ENCODE assay signal across 19 cellular contexts in the genomic region with DNA sequence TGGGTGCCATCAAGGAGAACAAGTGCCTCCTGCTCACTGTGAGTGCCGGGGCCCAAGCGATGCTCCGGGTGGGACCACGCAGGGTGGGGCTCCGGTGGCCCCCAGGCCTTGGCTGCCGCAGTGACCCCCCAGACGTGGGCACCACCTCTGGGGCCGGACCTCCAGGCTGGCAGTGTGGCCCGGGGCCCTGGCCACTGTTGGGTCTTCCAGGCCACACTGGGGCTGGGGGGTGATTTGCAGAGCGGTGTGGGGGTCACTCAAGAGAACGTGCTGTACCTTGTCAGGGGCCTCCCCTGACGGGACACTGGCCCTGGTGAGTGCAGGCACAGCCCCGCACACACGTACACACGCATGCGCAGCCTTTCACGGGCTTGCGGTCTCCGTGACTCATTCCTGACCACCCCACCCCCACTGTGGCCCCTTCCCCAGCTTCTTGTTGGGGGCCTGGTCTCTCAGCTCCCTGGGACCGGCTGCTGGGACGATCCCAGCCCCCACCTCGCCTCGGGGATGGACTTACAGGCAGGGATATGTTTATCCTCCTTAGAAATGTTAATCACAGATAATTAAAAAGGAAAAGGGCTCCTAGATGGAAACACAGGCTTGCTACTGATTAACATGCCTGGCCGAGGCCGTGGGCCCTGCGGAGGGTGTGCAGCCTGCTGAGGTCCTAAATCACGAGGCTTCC. TPM values are rescaled to one million over a fixed set of nuclear protein-coding genes. Genes with fewer than 3 reads are reported as not detected.
A peak's percentile ranks its signal among the peaks of the same experiment; 100 is the strongest.
DNase-seq lines count a peak whose midpoint lies in the region; ATAC-seq, FAIRE-seq and TF ChIP-seq lines count a peak whose summit lies in the region.
"Had no signal": no experiment of that assay in that cellular context is flagged by ENCODE, and none has a peak within 500 bp of the region (broad histone marks: within the 10 kb centered on the region; RNA-seq: fewer than 3 reads in every experiment).

No MANE protein-coding gene starts in this region.

- no peak overlapping the region for H3K4ac ChIP-seq in trophoblast cell (ENCODE audit: low read depth, low read length)

- H3K27ac ChIP-seq in RWPE1 = peak overlapping the region; percentile 74
- H3K27ac ChIP-seq in trophoblast cell (ENCODE audit: low read depth, low read length) = no peak overlapping the region
- H3K27ac ChIP-seq in esophagus squamous epithelium = no peak overlapping the region
- H3K27ac ChIP-seq: neutrophil had no signal

- no peaks in the 10 kb centered on the region for H3K79me1 ChIP-seq in trophoblast cell (ENCODE audit: low read length)

- no peak overlapping the region for H2AFZ ChIP-seq in trophoblast cell (ENCODE audit: insufficient read depth, low read length, poor library complexity)

- POLR2A ChIA-PET in RWPE1 (lab: Yijun Ruan, JAX; ENCODE audit: low non-redundant PET) = no interaction called here

- DNase-seq in RWPE1 (ENCODE audit: low spot score) (no peak), trophoblast cell (no peak), esophagus squamous epithelium (lab: John Stamatoyannopoulos, UW) (no peak), MV-4-11 (lab: John Stamatoyannopoulos, UW) (no peak)
- DNase-seq: activated CD4-positive, alpha-beta memory T cell treated with anti-CD3 and anti-CD28 coated beads for 36 hours; activated naive CD4-positive, alpha-beta T cell treated with anti-CD3 and anti-CD28 coated beads, Interleukin-2, amount 10 ng/mL, durations not matched to agents 7 days and 5 days; activated T-cell treated with anti-CD3 and anti-CD28 coated beads, Interleukin-2, amount 50 U/mL, for 24 hours; CD4-positive, alpha-beta memory T cell; DMS79; effector memory CD8-positive, alpha-beta T cell; NCI-H1417; SIG-M5; stimulated activated CD4-positive, alpha-beta T cell treated with anti-CD3 and anti-CD28 coated beads, Interleukin-15, amount 100 ng/mL, for 24 hours had no signal

- H3K4me1 ChIP-seq in iPS-15b (ENCODE audit: control insufficient read depth, insufficient read depth, low read length) (no peaks in the 10 kb centered on the region), trophoblast cell (ENCODE audit: control insufficient read depth in 1 of 2, insufficient read depth in 2 of 2, low read length in 2 of 2) (no peaks in the 10 kb centered on the region), esophagus squamous epithelium (peaks cover 11 to 38% (median 11%) of the 10 kb centered on the region in 3 donors)

- H3K14ac ChIP-seq in trophoblast cell (ENCODE audit: low read length) = no peak overlapping the region

- ATAC-seq in GM18868 (IDR thresholded peaks at IDR 0.05; ENCODE audit: unreplicated experiment) = no peak
- ATAC-seq in activated CD4-positive, CD25-positive, alpha-beta regulatory T cell treated with anti-CD3 and anti-CD28 coated beads, Interleukin-2, amount 50 U/mL, for 24 hours = no peak
- ATAC-seq: effector memory CD8-positive, alpha-beta T cell had no signal

- TF ChIP-seq POLR2A in esophagus squamous epithelium (IDR thresholded peaks at IDR 0.05) = no peak

- no peak overlapping the region for H2BK120ac ChIP-seq in trophoblast cell (ENCODE audit: insufficient read depth, low read length, poor library complexity)

- no peak overlapping the region for H3K18ac ChIP-seq in trophoblast cell (ENCODE audit: low read length)

- TF ChIP-seq CTCF in RWPE1 (conservative IDR thresholded peaks at IDR 0.05; ENCODE audit: low read depth) (no peak), esophagus squamous epithelium (IDR thresholded peaks at IDR 0.05) (no peak)

- CTCF ChIA-PET in RWPE1 (lab: Yijun Ruan, JAX) = no interaction called here

- peak overlapping the region; percentile 5 for H3K9ac ChIP-seq in iPS-15b (ENCODE audit: low read depth, low read length)
- no peak overlapping the region for H3K9ac ChIP-seq in trophoblast cell (ENCODE audit: low read length)

- no peak overlapping the region for H2AK5ac ChIP-seq in trophoblast cell (ENCODE audit: low read length)

- H3K4me2 ChIP-seq in trophoblast cell (ENCODE audit: low read length) = no peak overlapping the region

- no peaks in the 10 kb centered on the region for H3K27me3 ChIP-seq in iPS-15b (ENCODE audit: control insufficient read depth, insufficient read depth, low read length)
- H3K27me3 ChIP-seq in trophoblast cell (ENCODE audit: insufficient read depth, low read length) = no peaks in the 10 kb centered on the region
- no peaks in the 10 kb centered on the region for H3K27me3 ChIP-seq in esophagus squamous epithelium
- H3K27me3 ChIP-seq: neutrophil, right atrium auricular region had no signal

- H3K23ac ChIP-seq in trophoblast cell (ENCODE audit: low read length) = no peak overlapping the region

- H3K36me3 ChIP-seq in iPS-15b (ENCODE audit: control insufficient read depth, insufficient read depth, low read length) (peaks cover 29% of the 10 kb centered on the region), trophoblast cell (ENCODE audit: control insufficient read depth in 1 of 2, insufficient read depth in 2 of 2, low read length in 2 of 2) (peaks cover 5 to 7% of the 10 kb centered on the region in 2 experiments), esophagus squamous epithelium (peaks cover 0 to 53% (median 7%) of the 10 kb centered on the region in 3 donors)
- H3K36me3 ChIP-seq: neutrophil had no signal

- H3K9me3 ChIP-seq in iPS-15b (ENCODE audit: control insufficient read depth, insufficient read depth, low read length) (no peaks in the 10 kb centered on the region), trophoblast cell (ENCODE audit: insufficient read depth, low read depth, low read length) (peaks cover 1% of the 10 kb centered on the region), esophagus squamous epithelium (no peaks in the 10 kb centered on the region)
- H3K9me3 ChIP-seq: neutrophil, right atrium auricular region had no signal

- intact Hi-C loops in esophagus squamous epithelium (cut with DNase I) = no loop called here

- H4K12ac ChIP-seq in trophoblast cell (ENCODE audit: low read depth, low read length) = peak overlapping the region; percentile 7

- H2BK5ac ChIP-seq in trophoblast cell (ENCODE audit: low read depth, low read length, poor library complexity) = no peak overlapping the region

- peak; percentile 52 for FAIRE-seq in G401.6 (lab: Jason Lieb, UNC)

- H3K79me2 ChIP-seq in trophoblast cell (ENCODE audit: control insufficient read depth, insufficient read depth, low read length, poor library complexity) = no peaks in the 10 kb centered on the region

- H4K91ac ChIP-seq in trophoblast cell (ENCODE audit: low read depth, low read length) = no peak overlapping the region

- H3K4me3 ChIP-seq in iPS-15b (ENCODE audit: low read depth, low read length) (peak overlapping the region; percentile 32), trophoblast cell (ENCODE audit: low read depth, low read length) (no peak overlapping the region), esophagus squamous epithelium (no peak overlapping the region)
- H3K4me3 ChIP-seq: right atrium auricular region had no signal

- no peak overlapping the region for H2BK12ac ChIP-seq in trophoblast cell (ENCODE audit: low read length)

- WGBS in trophoblast cell (ENCODE audit: extremely low coverage, insufficient coverage, insufficient read length) = no CpG with 5 or more reads among the region's 27 CpGs
- WGBS in esophagus squamous epithelium, 2 donors = 74 to 92% methylated on average over 7 of the region's 27 CpGs

- no peak overlapping the region for H4K8ac ChIP-seq in trophoblast cell (ENCODE audit: low read depth, low read length)

RNA-seq across cellular contexts. Expression of a gene that starts 20.2 kb away (rescaled TPM):
- 18.2 and 20.5 TPM in 2 replicates for polyA plus RNA-seq in trophoblast cell (2013)
- 10 to 100 TPM in 3 of 4 donors, 1 to 10 TPM in 1; 6.8 to 59.7 (median 19.0) TPM for total RNA-seq in esophagus squamous epithelium

RNA-seq across cellular contexts. Expression of a gene that starts 20.5 kb away (rescaled TPM):
- polyA plus RNA-seq in trophoblast cell (2013) = 179 and 185 TPM in 2 replicates
- total RNA-seq in esophagus squamous epithelium = 10 to 100 TPM; 45.6 to 90.3 (median 64.7) TPM

RNA-seq across cellular contexts. Expression of a gene that starts 30.1 kb away (rescaled TPM):
- polyA plus RNA-seq in trophoblast cell (2013) = 171 and 180 TPM in 2 replicates
- 100 to 1,000 TPM in 1 of 4 donors, 10 to 100 TPM in 3; 87.6 to 118 (median 94.0) TPM for total RNA-seq in esophagus squamous epithelium

RNA-seq across cellular contexts. Expression of a gene that starts 35.1 kb away (rescaled TPM):
- polyA plus RNA-seq in trophoblast cell (2013) = 2.6 and 3.1 TPM in 2 replicates
- total RNA-seq in esophagus squamous epithelium = 1 to 10 TPM in 3 of 4 donors, under 1 TPM in 1; 0.48 to 5.7 (median 3.5) TPM
- polyA plus RNA-seq: CD4-positive, alpha-beta memory T cell had no signal

RNA-seq across cellular contexts. Expression of a gene that starts 44.1 kb away (rescaled TPM):
- 56.3 and 56.7 TPM in 2 replicates for polyA plus RNA-seq in trophoblast cell (2013)
- 10 to 100 TPM; 14.2 to 42.7 (median 26.0) TPM for total RNA-seq in esophagus squamous epithelium
